ENCODE assay signal across 8 cellular contexts in genomic region chr19:47230122-47230920, GRCh38. TPM values are rescaled to one million over a fixed set of nuclear protein-coding genes. Genes with fewer than 3 reads are reported as not detected.
DNase-seq lines count a peak whose midpoint lies in the region; ATAC-seq, FAIRE-seq and TF ChIP-seq lines count a peak whose summit lies in the region.

No MANE protein-coding gene starts in this region.

- no peaks in the 10 kb centered on the region for H3K27me3 Mint-ChIP-seq in natural killer cell treated with Interleukin-12 subunit alpha and Interleukin-12 subunit beta and Interleukin-15 and Interleukin-18, amount 100 ng/mL, for 72 hours

- H3K36me3 ChIP-seq in fibroblast of lung (ENCODE audit: control insufficient read depth, insufficient read depth, low read length) (no peaks in the 10 kb centered on the region), stomach smooth muscle (ENCODE audit: control insufficient read depth in 2 of 2, insufficient read depth in 2 of 2, low read length in 2 of 2) (no peaks in the 10 kb centered on the region)

- no peaks in the 10 kb centered on the region for H3K36me3 Mint-ChIP-seq in natural killer cell treated with Interleukin-12 subunit alpha and Interleukin-12 subunit beta and Interleukin-15 and Interleukin-18, amount 100 ng/mL, for 72 hours

- no peak for TF ChIP-seq POLR2A in H54 (IDR thresholded peaks at IDR 0.05; ENCODE audit: low read depth, low read length)

- H3K4me3 ChIP-seq in fibroblast of lung (replicated peaks in 1 of 4; ENCODE audit: control extremely low read depth in 1 of 4, insufficient read depth in 1 of 4, low read depth in 3 of 4, low read length in 4 of 4) (peak overlapping the region; percentile 89 to 99 (median 98)), stomach smooth muscle (ENCODE audit: low read length in 2 of 2) (peak overlapping the region; percentile 83 to 87)

- H3K9ac ChIP-seq in fibroblast of lung (ENCODE audit: insufficient read depth, low read length) (peak overlapping the region; percentile 71), stomach smooth muscle (ENCODE audit: low read length in 2 of 2) (peak overlapping the region; percentile 76 to 92)

- FAIRE-seq in H54 (lab: Jason Lieb, UNC): no peak

- H3K9me3 ChIP-seq in fibroblast of lung (ENCODE audit: control insufficient read depth, insufficient read depth, low read depth, low read length) (no peaks in the 10 kb centered on the region), stomach smooth muscle (ENCODE audit: control insufficient read depth in 2 of 2, low read length in 2 of 2) (no peaks in the 10 kb centered on the region)

- no peak overlapping the region for H3K27ac Mint-ChIP-seq in natural killer cell treated with Interleukin-12 subunit alpha and Interleukin-12 subunit beta and Interleukin-15 and Interleukin-18, amount 100 ng/mL, for 72 hours

- DNase-seq in NCI-H2196 (lab: John Stamatoyannopoulos, UW; ENCODE audit: unreplicated experiment) (peak; percentile 48), NCI-H2196 treated with DMSO at 0.1 percent for 48 hours (lab: John Stamatoyannopoulos, UW; ENCODE audit: unreplicated experiment) (no peak), NCI-H1930 (lab: John Stamatoyannopoulos, UW) (peak; percentile 37 to 70), fibroblast of lung (ENCODE audit: low read depth in 2 of 2) (peak; percentile 34 to 46), H54 (ENCODE audit: insufficient read length, low spot score) (no peak)
- DNase-seq in activated T-cell treated with anti-CD3 and anti-CD28 coated beads, Interleukin-2, amount 50 U/mL, for 48 hours: peak; percentile 87 to 88
- DNase-seq in natural killer cell treated with Interleukin-12 subunit alpha and Interleukin-12 subunit beta and Interleukin-15 and Interleukin-18, amount 100 ng/mL, for 72 hours (ENCODE audit: low spot score): peak; percentile 87

- H3K79me2 ChIP-seq in fibroblast of lung (ENCODE audit: control insufficient read depth, insufficient read depth, low read length): peaks cover 23% of the 10 kb centered on the region

- H3K4me3 Mint-ChIP-seq in natural killer cell treated with Interleukin-12 subunit alpha and Interleukin-12 subunit beta and Interleukin-15 and Interleukin-18, amount 100 ng/mL, for 72 hours: no peak overlapping the region

- H3K27me3 ChIP-seq in fibroblast of lung (ENCODE audit: control insufficient read depth, insufficient read depth, low read length): no peaks in the 10 kb centered on the region
- H3K27me3 ChIP-seq in stomach smooth muscle (ENCODE audit: control insufficient read depth in 1 of 2, insufficient read depth in 2 of 2, low read length in 2 of 2): no peaks in the 10 kb centered on the region

- peak; percentile 45 to 49 for TF ChIP-seq CTCF in fibroblast of lung (conservative IDR thresholded peaks at IDR 0.05 in 1 of 2, IDR thresholded peaks at IDR 0.05 in 1 of 2; ENCODE audit: low read depth in 1 of 2, low read length in 2 of 2)

- no peak overlapping the region for H2AFZ ChIP-seq in fibroblast of lung (ENCODE audit: low read length)

- H3K4me2 ChIP-seq in fibroblast of lung (ENCODE audit: extremely low read depth, insufficient read depth, low read length): peak overlapping the region; percentile 94

- peak; percentile 1 to 9 for ATAC-seq in natural killer cell treated with Interleukin-12 subunit alpha and Interleukin-12 subunit beta and Interleukin-15 and Interleukin-18, amount 100 ng/mL, for 72 hours

- H3K4me1 Mint-ChIP-seq in natural killer cell treated with Interleukin-12 subunit alpha and Interleukin-12 subunit beta and Interleukin-15 and Interleukin-18, amount 100 ng/mL, for 72 hours (ENCODE audit: low read depth in 2 of 2): peaks cover 23 to 33% of the 10 kb centered on the region in 2 donors

- H3K4me1 ChIP-seq in fibroblast of lung (ENCODE audit: control insufficient read depth, extremely low read depth, insufficient read depth, low read length) (peaks cover 27% of the 10 kb centered on the region), stomach smooth muscle (ENCODE audit: control insufficient read depth, insufficient read depth, low read length) (peaks cover 53% of the 10 kb centered on the region)

- H3K9me3 Mint-ChIP-seq in natural killer cell treated with Interleukin-12 subunit alpha and Interleukin-12 subunit beta and Interleukin-15 and Interleukin-18, amount 100 ng/mL, for 72 hours: no peaks in the 10 kb centered on the region

- H4K20me1 ChIP-seq in fibroblast of lung (ENCODE audit: control insufficient read depth, extremely low read depth, insufficient read depth, low read length): no peaks in the 10 kb centered on the region

- H3K27ac ChIP-seq in fibroblast of lung (ENCODE audit: insufficient read depth, low read length): peak overlapping the region; percentile 97
- peak overlapping the region; percentile 98 for H3K27ac ChIP-seq in stomach smooth muscle (ENCODE audit: low read length)

RNA-seq across cellular contexts. Expression of gene BBC3, which starts 0.7 kb away (rescaled TPM):
- 37.7 and 38.3 TPM in 2 replicates for total RNA-seq in fibroblast of lung
- polyA plus RNA-seq in fibroblast of lung: 1.4 and 2.4 TPM in 2 replicates
- 6.2 and 8.5 TPM in 2 replicates for polyA plus RNA-seq in fibroblast of lung (2012)
- polyA minus RNA-seq in fibroblast of lung (ENCODE audit: low replicate concordance): 2.6 and 3.8 TPM in 2 replicates
- total RNA-seq in natural killer cell treated with Interleukin-12 subunit alpha and Interleukin-12 subunit beta and Interleukin-15 and Interleukin-18, amount 100 ng/mL, for 72 hours: 1 to 10 TPM; 4.8 to 9.7 TPM

RNA-seq across cellular contexts. Expression of gene CCDC9, which starts 26.0 kb away (rescaled TPM):
- total RNA-seq in fibroblast of lung: 8.0 and 8.1 TPM in 2 replicates
- 5.4 and 7.2 TPM in 2 replicates for polyA plus RNA-seq in fibroblast of lung
- polyA plus RNA-seq in fibroblast of lung (2012): 20.0 and 24.8 TPM in 2 replicates
- polyA minus RNA-seq in fibroblast of lung (ENCODE audit: low replicate concordance): 2.1 and 29.6 TPM in 2 replicates
- total RNA-seq in natural killer cell treated with Interleukin-12 subunit alpha and Interleukin-12 subunit beta and Interleukin-15 and Interleukin-18, amount 100 ng/mL, for 72 hours: 10 to 100 TPM; 42.8 to 58.4 TPM

RNA-seq across cellular contexts. Expression of gene INAFM1, which starts 44.4 kb away (rescaled TPM):
- 1.8 and 3.6 TPM in 2 replicates for total RNA-seq in fibroblast of lung
- 1.9 and 2.0 TPM in 2 replicates for polyA plus RNA-seq in fibroblast of lung
- polyA plus RNA-seq in fibroblast of lung (2012): 17.9 and 20.4 TPM in 2 replicates
- polyA minus RNA-seq in fibroblast of lung (ENCODE audit: low replicate concordance): 2.7 and 5.7 TPM in 2 replicates
- total RNA-seq in natural killer cell treated with Interleukin-12 subunit alpha and Interleukin-12 subunit beta and Interleukin-15 and Interleukin-18, amount 100 ng/mL, for 72 hours: 10 to 100 TPM; 14.0 to 16.1 TPM

Comparison
In these comparisons a context has a peak if more than half of its experiments do, and no peak if none do; other contexts are left out.
1. DNase-seq: peak in NCI-H2196 (single experiment), NCI-H1930 (2 of 2), activated T-cell treated with anti-CD3 and anti-CD28 coated beads, Interleukin-2, amount 50 U/mL, for 48 hours (2 of 2), fibroblast of lung (2 of 2) and natural killer cell treated with Interleukin-12 subunit alpha and Interleukin-12 subunit beta and Interleukin-15 and Interleukin-18, amount 100 ng/mL, for 72 hours (single experiment); none in NCI-H2196 treated with DMSO at 0.1 percent for 48 hours (single experiment) and H54 (single experiment).